In genomic region chr3:34856081-34856480, GRCh38 we compare ENCODE assay signal across 28 cellular contexts.
DNase-seq lines count a peak whose midpoint lies in the region; ATAC-seq and TF ChIP-seq lines count a peak whose summit lies in the region.
"Had no signal": no experiment of that assay in that cellular context is flagged by ENCODE, and none has a peak within 500 bp of the region (broad histone marks: within the 10 kb centered on the region; RNA-seq: fewer than 3 reads in every experiment).

No MANE protein-coding gene starts in this region.

- H3K79me2 ChIP-seq in neural progenitor cell (ENCODE audit: low read depth): no peaks in the 10 kb centered on the region
- H3K79me2 ChIP-seq: hepatocyte had no signal

- no peak for ATAC-seq in HG02571 (IDR thresholded peaks at IDR 0.05; ENCODE audit: unreplicated experiment)
- ATAC-seq: activated CD4-positive, alpha-beta T cell treated with anti-CD3 and anti-CD28 coated beads for 36 hours; sciatic nerve had no signal

- H3K36me3 ChIP-seq in SK-N-MC (ENCODE audit: insufficient read depth, low read length): no peaks in the 10 kb centered on the region
- H3K36me3 ChIP-seq in neural progenitor cell: no peaks in the 10 kb centered on the region
- H3K36me3 ChIP-seq in H7 (replicated peaks; ENCODE audit: control insufficient read depth, insufficient read depth, low read length): no peaks in the 10 kb centered on the region
- H3K36me3 ChIP-seq: Peyer's patch, thyroid gland had no signal

- H3K4me3 Mint-ChIP-seq in glutamatergic neuron (ENCODE audit: unreplicated experiment) (peak overlapping the region; percentile 58), neural progenitor cell (no peak overlapping the region)
- H3K4me3 Mint-ChIP-seq: activated CD4-positive, alpha-beta T cell treated with anti-CD3 and anti-CD28 coated beads for 36 hours; activated naive CD8-positive, alpha-beta T cell; central memory CD8-positive, alpha-beta T cell; H9 had no signal

- no peak overlapping the region for H3K4me2 ChIP-seq in neural progenitor cell
- H3K4me2 ChIP-seq: hepatocyte, KMS-11 had no signal

- H3K4me1 ChIP-seq in neural progenitor cell: no peaks in the 10 kb centered on the region
- H3K4me1 ChIP-seq: Peyer's patch, psoas muscle, thyroid gland had no signal

- H3K27me3 Mint-ChIP-seq in glutamatergic neuron (ENCODE audit: unreplicated experiment): no peaks in the 10 kb centered on the region
- H3K27me3 Mint-ChIP-seq in neural progenitor cell (ENCODE audit: insufficient read depth, low read depth): peaks cover 3% of the 10 kb centered on the region
- H3K27me3 Mint-ChIP-seq: activated CD4-positive, alpha-beta T cell treated with anti-CD3 and anti-CD28 coated beads for 36 hours; activated naive CD8-positive, alpha-beta T cell; central memory CD8-positive, alpha-beta T cell had no signal

- peaks cover 28% of the 10 kb centered on the region for H3K4me1 Mint-ChIP-seq in glutamatergic neuron (ENCODE audit: low read depth, unreplicated experiment)
- peaks cover 29% of the 10 kb centered on the region for H3K4me1 Mint-ChIP-seq in neural progenitor cell
- H3K4me1 Mint-ChIP-seq: activated CD4-positive, alpha-beta T cell treated with anti-CD3 and anti-CD28 coated beads for 36 hours; central memory CD8-positive, alpha-beta T cell had no signal

- TF ChIP-seq CTCF in glutamatergic neuron (IDR thresholded peaks at IDR 0.05; ENCODE audit: partially characterized antibody, unreplicated experiment) (no peak), neural progenitor cell (IDR thresholded peaks at IDR 0.05) (no peak)

- peaks cover 2% of the 10 kb centered on the region for H3K9me3 Mint-ChIP-seq in glutamatergic neuron (ENCODE audit: unreplicated experiment)
- no peaks in the 10 kb centered on the region for H3K9me3 Mint-ChIP-seq in neural progenitor cell
- H3K9me3 Mint-ChIP-seq: H9 had no signal

- H3K9ac ChIP-seq in SK-N-MC (ENCODE audit: insufficient read length) (no peak overlapping the region), neural progenitor cell (no peak overlapping the region)
- H3K9ac ChIP-seq: KMS-11 had no signal

- DNase-seq in G401 (ENCODE audit: low spot score) (peak; percentile 37), SK-N-MC (ENCODE audit: low read depth, low spot score) (no peak), glutamatergic neuron (no peak), neural progenitor cell (ENCODE audit: low spot score) (no peak), H7 (no peak), 8988T (no peak)
- DNase-seq: activated CD4-positive, alpha-beta T cell treated with anti-CD3 and anti-CD28 coated beads for 36 hours; activated CD8-positive, alpha-beta memory T cell treated with anti-CD3 and anti-CD28 coated beads for 24 hours; activated effector memory CD4-positive, alpha-beta T cell treated with Interleukin-2 at 50 U/mL for 16 hours; activated T-cell treated with anti-CD3 and anti-CD28 coated beads for 4 hours; dermis blood vessel endothelial cell; DMS153; foreskin melanocyte; H9; NCI-H1417 treated with DMSO at 0.1 percent for 48 hours; NCI-H2081; Peyer's patch; psoas muscle; SHP77 treated with DMSO at 0.1 percent for 48 hours; stimulated activated CD4-positive, alpha-beta T cell treated with anti-CD3 and anti-CD28 coated beads, Interleukin-4, amount 100 ng/mL, for 1 hour; SW 1271; thyroid gland had no signal

- in situ Hi-C loops in G401 (cut with HindIII; ENCODE audit: low sequenced_read_pairs): no loop called here

- no peaks in the 10 kb centered on the region for H3K9me3 ChIP-seq in SK-N-MC (ENCODE audit: low read depth, low read length)
- H3K9me3 ChIP-seq in neural progenitor cell (ENCODE audit: low read depth): no peaks in the 10 kb centered on the region
- H3K9me3 ChIP-seq: Peyer's patch, psoas muscle, thyroid gland had no signal

- no peaks in the 10 kb centered on the region for H4K20me1 ChIP-seq in neural progenitor cell (ENCODE audit: low read depth)

- H3F3A ChIP-seq in neural progenitor cell (ENCODE audit: low read depth): no peaks in the 10 kb centered on the region

- H3K36me3 Mint-ChIP-seq in glutamatergic neuron (ENCODE audit: unreplicated experiment): no peaks in the 10 kb centered on the region
- H3K36me3 Mint-ChIP-seq in neural progenitor cell: no peaks in the 10 kb centered on the region
- H3K36me3 Mint-ChIP-seq: activated naive CD8-positive, alpha-beta T cell had no signal

- no peaks in the 10 kb centered on the region for H3K27me3 ChIP-seq in neural progenitor cell
- no peaks in the 10 kb centered on the region for H3K27me3 ChIP-seq in H7 (ENCODE audit: control insufficient read depth, insufficient read depth, low read length)
- H3K27me3 ChIP-seq: hepatocyte, Peyer's patch, thyroid gland had no signal

- peak overlapping the region; percentile 82 for H2AFZ ChIP-seq in neural progenitor cell (replicated peaks)
- H2AFZ ChIP-seq: hepatocyte had no signal

- H3K27ac ChIP-seq in SK-N-MC (peak overlapping the region; percentile 30), neural progenitor cell (no peak overlapping the region)
- H3K27ac ChIP-seq: hepatocyte, KMS-11, Peyer's patch, psoas muscle, thyroid gland had no signal

- peak overlapping the region; percentile 98 for H3K27ac Mint-ChIP-seq in glutamatergic neuron (ENCODE audit: unreplicated experiment)
- H3K27ac Mint-ChIP-seq in neural progenitor cell: no peak overlapping the region
- H3K27ac Mint-ChIP-seq: activated CD4-positive, alpha-beta T cell treated with anti-CD3 and anti-CD28 coated beads for 36 hours; activated naive CD8-positive, alpha-beta T cell had no signal

- H3K4me3 ChIP-seq in SK-N-MC: no peak overlapping the region
- no peak overlapping the region for H3K4me3 ChIP-seq in neural progenitor cell
- H3K4me3 ChIP-seq in H7 (ENCODE audit: insufficient read depth, low read depth, low read length): no peak overlapping the region
- H3K4me3 ChIP-seq: hepatocyte, Peyer's patch, psoas muscle, thyroid gland had no signal
